In genomic region chr14:100150932-100151587, GRCh38 we compare ENCODE assay signal across 2 cellular contexts.
TF ChIP-seq lines count a peak whose summit lies in the region.

No MANE protein-coding gene starts in this region.

TF ChIP-seq in SK-N-SH, 30 proteins besides CTCF, POLR2A, EP300 and RAD21 (continued from another document):
- TF ChIP-seq TEAD4 (IDR thresholded peaks at IDR 0.05; ENCODE audit: borderline replicate concordance, insufficient read depth) (no peak), MEF2A (IDR thresholded peaks at IDR 0.05; ENCODE audit: borderline replicate concordance, low read depth) (no peak), CHD2 (IDR thresholded peaks at IDR 0.05; ENCODE audit: low read length, partially characterized antibody) (no peak), NFIC (IDR thresholded peaks at IDR 0.05; ENCODE audit: borderline replicate concordance) (no peak)
TF ChIP-seq in SK-N-SH: peak in this region for 0.

TF ChIP-seq in SK-N-SH treated with all-trans-retinoic acid at 6 μM for 48 hours, 23 proteins besides CTCF, POLR2A, EP300 and RAD21 (continued from another document):
- TF ChIP-seq ZNF565 (CRISPR knock-in tag; conservative IDR thresholded peaks at IDR 0.05; ENCODE audit: low read depth): no peak
